Comparison of ENCODE assay signal across 9 cellular contexts in genomic region chr1:207316622-207317510, GRCh38. TPM values are rescaled to one million over a fixed set of nuclear protein-coding genes. Genes with fewer than 3 reads are reported as not detected.
DNase-seq lines count a peak whose midpoint lies in the region; ATAC-seq and TF ChIP-seq lines count a peak whose summit lies in the region.
"Had no signal": no experiment of that assay in that cellular context is flagged by ENCODE, and none has a peak within 500 bp of the region (broad histone marks: within the 10 kb centered on the region; RNA-seq: fewer than 3 reads in every experiment).

No MANE protein-coding gene starts in this region.

- DNase-seq in Ammon's horn (ENCODE audit: low spot score), result peak; percentile 47
- DNase-seq in Kasumi-1 (lab: John Stamatoyannopoulos, UW), result peak; percentile 61 to 71
- DNase-seq in adrenal gland, result peak in 2 of 7 donors; percentile 19 to 36
- peak; percentile 52 for DNase-seq in medulla oblongata (ENCODE audit: extremely low spot score)
- no peak for DNase-seq in DMS153 (lab: John Stamatoyannopoulos, UW)
- DNase-seq in GM23248, result no peak
- no peak for DNase-seq in BE2C
- DNase-seq: stimulated activated CD4-positive, alpha-beta T cell treated with anti-CD3 and anti-CD28 coated beads, Interleukin-2, amount 100 ng/mL, for 48 hours had no signal

- H4K20me1 ChIP-seq in GM23248 (ENCODE audit: insufficient read depth), result no peaks in the 10 kb centered on the region

- no peak for TF ChIP-seq POLR2A in adrenal gland (IDR thresholded peaks at IDR 0.05)

- H3K27ac ChIP-seq in adrenal gland, result peak overlapping the region in 3 of 5 donors; percentile 53 to 66 (median 60)
- no peak overlapping the region for H3K27ac ChIP-seq in GM23248

- in situ Hi-C loops in GM23248 (cut with MboI), result no loop called here

- H3F3A ChIP-seq in GM23248 (ENCODE audit: insufficient read depth), result no peaks in the 10 kb centered on the region; the same call in 1 of the 2 replicates

- no peak overlapping the region for H3K9ac ChIP-seq in GM23248

- H2AFZ ChIP-seq in GM23248, result no peak overlapping the region

- H3K4me2 ChIP-seq in GM23248 (ENCODE audit: unreplicated experiment), result no peak overlapping the region

- intact Hi-C loops in adrenal gland (cut with DNase I), result no loop called here

- H3K36me3 ChIP-seq in adrenal gland (replicated peaks in 1 of 2) (no peaks in the 10 kb centered on the region), GM23248 (ENCODE audit: low read depth) (no peaks in the 10 kb centered on the region), BE2C (no peaks in the 10 kb centered on the region)

- H3K9me3 ChIP-seq in adrenal gland (replicated peaks in 1 of 3), result no peaks in the 10 kb centered on the region
- H3K9me3 ChIP-seq in GM23248 (ENCODE audit: low read depth), result no peaks in the 10 kb centered on the region
- H3K9me3 ChIP-seq in BE2C, result no peaks in the 10 kb centered on the region

- H3K4me1 ChIP-seq in adrenal gland (replicated peaks in 1 of 2) (peaks cover 11 to 39% of the 10 kb centered on the region in 2 donors), GM23248 (ENCODE audit: insufficient read depth) (peaks cover 13% of the 10 kb centered on the region), BE2C (no peaks in the 10 kb centered on the region)

- TF ChIP-seq CTCF in adrenal gland (IDR thresholded peaks at IDR 0.05), result no peak
- no peak for TF ChIP-seq CTCF in BE2C (IDR thresholded peaks at IDR 0.05; ENCODE audit: low read depth, low read length)

- 54 to 69% (median 64%) methylated on average over 6 of the region's 6 CpGs for WGBS in adrenal gland, 4 donors
- 83 to 84% methylated on average over 6 of the region's 6 CpGs for WGBS in GM23248 (ENCODE audit: low coverage in 1 of 2, low lambda C conversion rate in 2 of 2, missing lambda C conversion rate in 2 of 2), 2 experiments

- H3K27me3 ChIP-seq in adrenal gland (no peaks in the 10 kb centered on the region), GM23248 (replicated peaks; ENCODE audit: insufficient read depth) (no peaks in the 10 kb centered on the region), BE2C (peaks cover 16% of the 10 kb centered on the region)

- no peaks in the 10 kb centered on the region for H3K9me2 ChIP-seq in GM23248 (ENCODE audit: insufficient read depth)

- H3K4me3 ChIP-seq in adrenal gland (no peak overlapping the region), GM23248 (no peak overlapping the region), BE2C (ENCODE audit: low read depth, low read length) (no peak overlapping the region)

- no peak for ATAC-seq in GM19455 (IDR thresholded peaks at IDR 0.05; ENCODE audit: unreplicated experiment)

- H3K79me2 ChIP-seq in GM23248 (ENCODE audit: insufficient read depth), result no peaks in the 10 kb centered on the region

RNA-seq across cellular contexts. Expression of gene CD55, which starts 4.6 kb away (rescaled TPM):
- total RNA-seq in adrenal gland, result 100 to 1,000 TPM; 161 to 600 (median 271) TPM
- 100 to 1,000 TPM in 1 of 3 donors, 10 to 100 TPM in 2; 79.4 to 248 (median 96.8) TPM for polyA plus RNA-seq in adrenal gland
- 39.2 and 54.7 TPM in 2 replicates for total RNA-seq in GM23248 (2014; rRNA removed; shearing (Covaris generic))
- polyA plus RNA-seq in GM23248 (2016; fragmentation: Nextera tagmentation; extraction: Ambion mirVana), result 52.8 and 54.8 TPM in 2 replicates
- polyA plus RNA-seq in BE2C (2012; ENCODE audit: insufficient read depth, insufficient read length, low read depth), result 12.9 TPM

Comparison
In these comparisons a context has a peak if more than half of its experiments do, and no peak if none do; other contexts are left out.
1. DNase-seq: peak in Ammon's horn (single experiment), Kasumi-1 (2 of 2) and medulla oblongata (single experiment); none in DMS153 (single experiment), GM23248 (single experiment) and BE2C (single experiment).